Comparison of ENCODE assay signal across 15 cellular contexts in genomic region chr12:46207644-46208043, GRCh38.
DNase-seq lines count a peak whose midpoint lies in the region; ATAC-seq and TF ChIP-seq lines count a peak whose summit lies in the region.
"Had no signal": no experiment of that assay in that cellular context is flagged by ENCODE, and none has a peak within 500 bp of the region (broad histone marks: within the 10 kb centered on the region; RNA-seq: fewer than 3 reads in every experiment).

No MANE protein-coding gene starts in this region.

- ATAC-seq in Right ventricle myocardium superior (ENCODE audit: poor library complexity) (no peak), HG02759 (IDR thresholded peaks at IDR 0.05; ENCODE audit: unreplicated experiment) (peak; percentile 41)
- peak; percentile 65 to 67 for ATAC-seq in stimulated activated naive B cell treated with anti-CD40 and anti-IgM and Interleukin-4, amounts not matched to agents 10 μg/mL and 1 μg/mL and 100 μg/mL, for 72 hours (replicated peaks)

- H3K4me1 ChIP-seq in left ventricle myocardium inferior = peaks cover 79% of the 10 kb centered on the region

- H3K9me3 ChIP-seq in left ventricle myocardium inferior (replicated peaks) = no peaks in the 10 kb centered on the region
- H3K9me3 ChIP-seq: SJSA1, thoracic aorta had no signal

- H3K27me3 Mint-ChIP-seq in activated naive CD8-positive, alpha-beta T cell treated with anti-CD3 and anti-CD28 coated beads for 36 hours = no peaks in the 10 kb centered on the region
- H3K27me3 Mint-ChIP-seq in stimulated activated naive B cell treated with anti-CD40 and anti-IgM and Interleukin-4, amounts not matched to agents 10 μg/mL and 1 μg/mL and 100 μg/mL, for 72 hours = no peaks in the 10 kb centered on the region

- H3K36me3 ChIP-seq in left ventricle myocardium inferior = peaks cover 16% of the 10 kb centered on the region

- peak overlapping the region; percentile 100 for H3K27ac Mint-ChIP-seq in activated naive CD8-positive, alpha-beta T cell treated with anti-CD3 and anti-CD28 coated beads for 36 hours
- peak overlapping the region; percentile 98 for H3K27ac Mint-ChIP-seq in stimulated activated naive B cell treated with anti-CD40 and anti-IgM and Interleukin-4, amounts not matched to agents 10 μg/mL and 1 μg/mL and 100 μg/mL, for 72 hours

- H3K27ac ChIP-seq in left ventricle myocardium inferior (replicated peaks) = peak overlapping the region; percentile 72
- H3K27ac ChIP-seq: coronary artery, SJSA1, thoracic aorta had no signal

- H3K9me3 Mint-ChIP-seq in activated naive CD8-positive, alpha-beta T cell treated with anti-CD3 and anti-CD28 coated beads for 36 hours = no peaks in the 10 kb centered on the region
- H3K9me3 Mint-ChIP-seq in stimulated activated naive B cell treated with anti-CD40 and anti-IgM and Interleukin-4, amounts not matched to agents 10 μg/mL and 1 μg/mL and 100 μg/mL, for 72 hours = peaks cover 5 to 9% of the 10 kb centered on the region in 2 donors

- no peak overlapping the region for H3K4me3 ChIP-seq in left ventricle myocardium inferior
- H3K4me3 ChIP-seq: coronary artery, SJSA1, thoracic aorta had no signal

- intact Hi-C loops in left ventricle myocardium inferior (cut with micrococcal nuclease) (loop anchor here (10.0 kb wide), 1 partner anchor 57 kb away; the partner anchor contains the start of gene SLC38A1), Right ventricle myocardium superior (cut with DNase I) (no loop called here)

- DNase-seq in left ventricle myocardium inferior (no peak), Right ventricle myocardium superior (no peak), HCEC 1CT (no peak), DMS114 treated with DMSO at 0.1 percent for 48 hours (lab: John Stamatoyannopoulos, UW; ENCODE audit: unreplicated experiment) (no peak), HUDEP-2 (lab: John Stamatoyannopoulos, UW; ENCODE audit: unreplicated experiment in 76 of 76) (no peak)
- no peak for DNase-seq in activated naive CD8-positive, alpha-beta T cell treated with anti-CD3 and anti-CD28 coated beads for 36 hours
- DNase-seq in stimulated activated naive B cell treated with anti-CD40 and anti-IgM and Interleukin-4, amounts not matched to agents 10 μg/mL and 1 μg/mL and 100 μg/mL, for 72 hours = no peak
- DNase-seq: anterior cingulate cortex, erythroblast, head of caudate nucleus, NCI-H2107 had no signal

- peaks cover 67% of the 10 kb centered on the region for H3K4me1 Mint-ChIP-seq in activated naive CD8-positive, alpha-beta T cell treated with anti-CD3 and anti-CD28 coated beads for 36 hours
- H3K4me1 Mint-ChIP-seq in stimulated activated naive B cell treated with anti-CD40 and anti-IgM and Interleukin-4, amounts not matched to agents 10 μg/mL and 1 μg/mL and 100 μg/mL, for 72 hours = peaks cover 45 to 75% of the 10 kb centered on the region in 2 donors

- no peak for TF ChIP-seq CTCF in left ventricle myocardium inferior (IDR thresholded peaks at IDR 0.05; ENCODE audit: borderline replicate concordance)

- H3K27me3 ChIP-seq in left ventricle myocardium inferior (ENCODE audit: low read depth) = no peaks in the 10 kb centered on the region
- H3K27me3 ChIP-seq: SJSA1 had no signal

- H3K4me3 Mint-ChIP-seq in activated naive CD8-positive, alpha-beta T cell treated with anti-CD3 and anti-CD28 coated beads for 36 hours = no peak overlapping the region
- H3K4me3 Mint-ChIP-seq in stimulated activated naive B cell treated with anti-CD40 and anti-IgM and Interleukin-4, amounts not matched to agents 10 μg/mL and 1 μg/mL and 100 μg/mL, for 72 hours = peak overlapping the region; percentile 78 to 81

- H3K36me3 Mint-ChIP-seq in activated naive CD8-positive, alpha-beta T cell treated with anti-CD3 and anti-CD28 coated beads for 36 hours = peaks cover 87% of the 10 kb centered on the region
- peaks cover 54 to 86% of the 10 kb centered on the region in 2 donors for H3K36me3 Mint-ChIP-seq in stimulated activated naive B cell treated with anti-CD40 and anti-IgM and Interleukin-4, amounts not matched to agents 10 μg/mL and 1 μg/mL and 100 μg/mL, for 72 hours
